8 cellular contexts compared by ENCODE assay signal in the genomic region with DNA sequence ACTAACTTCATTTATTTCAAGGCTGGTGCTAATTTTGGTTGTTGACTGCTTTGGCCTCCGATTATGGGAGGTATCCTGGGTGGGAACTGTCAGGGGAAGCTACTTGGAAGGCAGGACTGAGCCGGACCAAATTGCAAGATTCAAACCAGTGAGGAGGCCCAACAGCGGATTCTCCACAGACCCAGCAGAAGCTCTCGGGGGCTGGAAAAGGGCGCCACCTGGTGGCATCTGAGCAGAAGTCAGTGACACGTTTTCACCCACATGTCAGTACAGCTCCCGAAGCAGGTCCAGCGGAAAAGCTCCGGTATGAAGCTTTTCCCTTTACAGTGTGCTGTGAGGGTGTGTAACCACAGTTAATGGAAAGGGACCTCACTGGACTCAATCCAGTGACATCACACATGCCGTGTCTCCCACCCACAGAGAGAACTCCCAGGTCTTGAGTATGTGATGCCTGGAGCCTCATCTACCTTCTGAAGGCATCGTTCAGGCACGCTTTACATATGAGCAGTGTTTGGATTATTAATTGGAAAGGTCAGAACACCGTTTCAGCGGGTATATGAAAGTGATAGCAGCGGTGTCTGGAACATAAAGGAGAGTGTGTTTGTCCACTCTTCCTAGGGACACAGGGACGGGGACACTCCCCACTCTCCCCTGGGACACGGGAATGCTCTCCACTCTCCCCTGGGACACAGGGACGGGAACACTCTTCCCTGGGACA. TPM values are rescaled to one million over a fixed set of nuclear protein-coding genes. Genes with fewer than 3 reads are reported as not detected.
DNase-seq lines count a peak whose midpoint lies in the region; ATAC-seq, FAIRE-seq and TF ChIP-seq lines count a peak whose summit lies in the region.

No MANE protein-coding gene starts in this region.

- H3K27me3 Mint-ChIP-seq in WTC11 (ENCODE audit: low read depth), result peaks cover 83% of the 10 kb centered on the region

- BruUV-seq in mammary epithelial cell (replicated peaks; lab: Mats Ljungman, UMichigan), result no TSS peak

- H4K20me1 ChIP-seq in mammary epithelial cell (ENCODE audit: insufficient read depth, low read length), result no peaks in the 10 kb centered on the region

- POLR2A ChIA-PET in HEK293T (lab: Yijun Ruan, JAX) (interaction anchor here (0.7 to 1.1 kb wide), 2 partner anchors 16 to 200 kb away, joined by 3 read pairs; no protein-coding TSS in a partner anchor), WTC11 (lab: Charles Lee) (interaction anchor here (0.7 kb wide), 1 partner anchor 31 kb away, joined by 3 read pairs; no protein-coding TSS in a partner anchor)

- DNase-seq in COLO668 (lab: John Stamatoyannopoulos, UW; ENCODE audit: unreplicated experiment) (peak; percentile 70), HEK293T (ENCODE audit: extremely low spot score) (peak; percentile 89), NCI-H2227 (lab: John Stamatoyannopoulos, UW; ENCODE audit: unreplicated experiment) (peak; percentile 88), WTC11 (ENCODE audit: low spot score) (peak; percentile 88), mammary epithelial cell (peak; percentile 74), kidney (peak; percentile 90)
- peak; percentile 76 for DNase-seq in stimulated activated CD4-positive, alpha-beta T cell treated with anti-CD3 and anti-CD28 coated beads, Interleukin-1b, Interleukin-23, amount 100 ng/mL, for 48 hours

- H3K36me3 Mint-ChIP-seq in WTC11, result peaks cover 8% of the 10 kb centered on the region; the same call in 1 of the 2 replicates

- no peaks in the 10 kb centered on the region for H3K36me3 ChIP-seq in mammary epithelial cell (ENCODE audit: insufficient read depth, low read length)
- no peaks in the 10 kb centered on the region for H3K36me3 ChIP-seq in kidney (ENCODE audit: control insufficient read depth in 1 of 2, insufficient read depth in 2 of 2, low read length in 2 of 2)

- H3K9me3 Mint-ChIP-seq in WTC11, result peaks cover 12% of the 10 kb centered on the region

- H3K27me3 ChIP-seq in mammary epithelial cell (ENCODE audit: insufficient read depth, low read length), result peaks cover 18% of the 10 kb centered on the region

- H3K27ac ChIP-seq in mammary epithelial cell (ENCODE audit: insufficient read depth, low read depth, low read length), result no peak overlapping the region
- H3K27ac ChIP-seq in kidney (ENCODE audit: low read depth in 2 of 2, low read length in 2 of 2), result no peak overlapping the region

- no peak for FAIRE-seq in kidney (lab: Jason Lieb, UNC)

- H3K27ac Mint-ChIP-seq in WTC11, result no peak overlapping the region

- dilution Hi-C loops in mammary epithelial cell (cut with HindIII; ENCODE audit: low sequenced_read_pairs), result loop anchor here (5.0 kb wide), 1 partner anchor 42 kb away; no protein-coding TSS in a partner anchor

- H3K9me3 ChIP-seq in mammary epithelial cell (replicated peaks; ENCODE audit: insufficient read depth, low read length), result peaks cover 6% of the 10 kb centered on the region
- peaks cover 0 to 14% of the 10 kb centered on the region in 2 donors for H3K9me3 ChIP-seq in kidney (ENCODE audit: control insufficient read depth in 1 of 2, low read length in 2 of 2)

- H2AFZ ChIP-seq in mammary epithelial cell (ENCODE audit: low read depth, low read length), result peak overlapping the region; percentile 41

- TF ChIP-seq CTCF in WTC11 (IDR thresholded peaks at IDR 0.05), result peak; percentile 91
- TF ChIP-seq CTCF in mammary epithelial cell (conservative IDR thresholded peaks at IDR 0.05 in 1 of 2, IDR thresholded peaks at IDR 0.05 in 1 of 2; ENCODE audit: extremely low read depth in 1 of 2, insufficient read depth in 1 of 2, low read depth in 1 of 2, low read length in 2 of 2), result peak; percentile 73 to 87
- peak; percentile 86 for TF ChIP-seq CTCF in kidney (IDR thresholded peaks at IDR 0.05; ENCODE audit: borderline replicate concordance, extremely low read depth, insufficient read depth)

- no peak overlapping the region for H3K4me3 Mint-ChIP-seq in WTC11

- no peak overlapping the region for H3K4me2 ChIP-seq in mammary epithelial cell (ENCODE audit: insufficient read depth, low read depth, low read length)

- H3K4me3 ChIP-seq in mammary epithelial cell (replicated peaks in 1 of 3; ENCODE audit: insufficient read depth in 1 of 3, low read depth in 2 of 3, low read length in 3 of 3) (no peak overlapping the region), kidney (ENCODE audit: low read length in 2 of 2) (no peak overlapping the region)

- H3K79me2 ChIP-seq in mammary epithelial cell (ENCODE audit: insufficient read depth, low read length), result no peaks in the 10 kb centered on the region

- in situ Hi-C loops in mammary epithelial cell (cut with MboI; ENCODE audit: low sequenced_read_pairs in 2 of 2), result loop anchor here (10.0 to 25.0 kb wide), 3 partner anchors 190 to 453 kb away; no protein-coding TSS in a partner anchor

- H3K4me1 Mint-ChIP-seq in WTC11, result peaks cover 5% of the 10 kb centered on the region

- H3K9ac ChIP-seq in mammary epithelial cell (ENCODE audit: insufficient read depth, low read length) (no peak overlapping the region), kidney (ENCODE audit: low read length in 2 of 2) (no peak overlapping the region)

- intact Hi-C loops in mammary epithelial cell (cut with micrococcal nuclease), result loop anchor here (1.0 to 10.0 kb wide), 5 partner anchors 15 to 1700 kb away; no protein-coding TSS in a partner anchor
- intact Hi-C loops in kidney (cut with DNase I), result loop anchor here (10.0 kb wide), 1 partner anchor 200 kb away; no protein-coding TSS in a partner anchor

- CTCF ChIA-PET in HEK293T (lab: Yijun Ruan, JAX), result interaction anchor here (0.6 to 1.5 kb wide), 5 partner anchors 15 to 201 kb away, joined by 3 to 17 read pairs (median 4); no protein-coding TSS in a partner anchor
- CTCF ChIA-PET in WTC11 (lab: Charles Lee), result interaction anchor here (0.6 to 1.9 kb wide), 35 partner anchors 9 to 461 kb away, joined by 3 to 48 read pairs (median 4); no protein-coding TSS in a partner anchor
- CTCF ChIA-PET in mammary epithelial cell (lab: Charles Lee; ENCODE audit: low non-redundant PET), result interaction anchor here (1.1 kb wide), 1 partner anchor 199 kb away, joined by 5 read pairs; no protein-coding TSS in a partner anchor

- H3K4me1 ChIP-seq in mammary epithelial cell (ENCODE audit: insufficient read depth, low read length) (peaks cover 7% of the 10 kb centered on the region), kidney (ENCODE audit: control insufficient read depth in 1 of 2, insufficient read depth in 1 of 2, low read depth in 1 of 2, low read length in 2 of 2) (no peaks in the 10 kb centered on the region)

- ATAC-seq in WTC11 (peak; percentile 63), GM21737 (IDR thresholded peaks at IDR 0.05; ENCODE audit: unreplicated experiment) (no peak)

- whole genome bisulfite sequencing in mammary epithelial cell (ENCODE audit: low coverage, missing lambda C conversion rate), result 23% methylated on average over 18 of the region's 18 CpGs

TF ChIP-seq in HEK293T, 16 proteins besides CTCF, POLR2A, EP300 and RAD21:
- TF ChIP-seq SUZ12 (IDR thresholded peaks at IDR 0.05), result no peak
- peak; percentile 79 for TF ChIP-seq L3MBTL2 (conservative IDR thresholded peaks at IDR 0.05)

TF ChIP-seq in WTC11, 78 proteins besides CTCF, POLR2A, EP300 and RAD21:
- TF ChIP-seq ZNF317 (CRISPR knock-in tag; IDR thresholded peaks at IDR 0.05; ENCODE audit: borderline replicate concordance, low read depth) (peak; percentile 68; the same call in 1 of the 2 replicates), JAZF1 (CRISPR knock-in tag; IDR thresholded peaks at IDR 0.05) (no peak), ZNF121 (CRISPR knock-in tag; IDR thresholded peaks at IDR 0.05) (peak; percentile 95), ETV6 (CRISPR knock-in tag; IDR thresholded peaks at IDR 0.05) (0 out of 2 replicates have a peak, but pooled peaks have one; percentile 37)
- TF ChIP-seq, protein P1, sequence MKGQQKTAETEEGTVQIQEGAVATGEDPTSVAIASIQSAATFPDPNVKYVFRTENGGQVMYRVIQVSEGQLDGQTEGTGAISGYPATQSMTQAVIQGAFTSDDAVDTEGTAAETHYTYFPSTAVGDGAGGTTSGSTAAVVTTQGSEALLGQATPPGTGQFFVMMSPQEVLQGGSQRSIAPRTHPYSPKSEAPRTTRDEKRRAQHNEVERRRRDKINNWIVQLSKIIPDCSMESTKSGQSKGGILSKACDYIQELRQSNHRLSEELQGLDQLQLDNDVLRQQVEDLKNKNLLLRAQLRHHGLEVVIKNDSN (CRISPR knock-in tag; IDR thresholded peaks at IDR 0.05), result no peak
- TF ChIP-seq, protein P2, sequence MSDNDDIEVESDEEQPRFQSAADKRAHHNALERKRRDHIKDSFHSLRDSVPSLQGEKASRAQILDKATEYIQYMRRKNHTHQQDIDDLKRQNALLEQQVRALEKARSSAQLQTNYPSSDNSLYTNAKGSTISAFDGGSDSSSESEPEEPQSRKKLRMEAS (CRISPR knock-in tag; IDR thresholded peaks at IDR 0.05), result peak; percentile 65

RNA-seq across cellular contexts. Expression of a gene that starts 3.6 kb away (rescaled TPM):
- total RNA-seq in WTC11 (2021) (1.6 to 2.6 TPM (median 2.1 TPM) in 3 replicates), mammary epithelial cell (not detected), kidney (0.19 TPM)
- polyA plus RNA-seq in mammary epithelial cell (not detected), kidney (ENCODE audit: insufficient read depth, low read depth, low replicate concordance) (0.37 TPM)
- polyA minus RNA-seq in mammary epithelial cell, result not detected

RNA-seq across cellular contexts. Expression of a gene that starts 4.6 kb away (rescaled TPM):
- total RNA-seq in WTC11 (2021) (0.24 TPM in 1 of 3 replicates, not detected in the others), mammary epithelial cell (not detected), kidney (1.8 TPM)
- polyA plus RNA-seq in mammary epithelial cell (not detected), kidney (ENCODE audit: insufficient read depth, low read depth, low replicate concordance) (1.0 TPM)
- polyA minus RNA-seq in mammary epithelial cell, result not detected
